Comparison of ENCODE assay signal across 1 cellular context in genomic region chr5:55864606-55865541, GRCh38.
TF ChIP-seq lines count a peak whose summit lies in the region.

No MANE protein-coding gene starts in this region.

TF ChIP-seq in HepG2, 621 proteins besides CTCF, POLR2A, EP300 and RAD21 (continued from another document):
- no peak for TF ChIP-seq ZBTB4 (CRISPR knock-in tag; IDR thresholded peaks at IDR 0.05; ENCODE audit: borderline replicate concordance)
- TF ChIP-seq CEBPB (IDR thresholded peaks at IDR 0.05; ENCODE audit: borderline replicate concordance, low read depth, low read length), result peak; percentile 83
